Comparison of ENCODE assay signal across 8 cellular contexts in the genomic region with DNA sequence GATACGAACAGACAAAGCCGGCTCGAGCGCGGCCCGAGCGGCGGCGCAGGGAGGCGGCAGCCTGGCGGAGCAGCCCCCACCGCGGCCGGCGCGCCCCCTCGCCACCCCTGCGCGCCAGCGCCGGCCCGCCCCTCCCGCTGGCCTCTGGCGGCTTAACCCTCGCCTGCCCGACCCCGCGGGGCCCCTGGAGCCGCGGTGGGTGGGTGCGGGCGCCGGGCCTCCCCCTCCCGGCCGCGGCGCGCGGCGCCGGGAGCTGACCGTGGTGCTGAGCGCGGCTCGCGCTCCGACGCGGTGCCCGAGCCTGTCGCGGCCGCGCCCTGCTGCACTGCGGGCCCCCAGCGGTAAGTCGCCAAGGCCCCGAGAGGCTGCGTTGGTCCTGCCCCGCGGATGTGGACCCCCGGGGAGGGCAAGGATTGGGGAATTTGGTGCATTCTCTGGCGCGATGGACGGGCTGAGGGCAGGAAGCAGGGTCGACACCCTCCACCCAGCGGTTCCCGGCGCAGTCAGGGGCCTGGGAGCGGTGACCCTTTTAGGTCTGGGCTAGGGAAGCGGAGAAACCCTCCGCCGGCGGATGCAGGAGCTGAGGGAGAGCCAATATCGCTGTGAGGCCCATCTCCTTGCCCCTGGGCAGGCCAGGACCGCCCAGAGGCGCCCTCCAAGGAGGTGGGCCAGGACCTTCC. TPM values are rescaled to one million over a fixed set of nuclear protein-coding genes. Genes with fewer than 3 reads are reported as not detected.
DNase-seq lines count a peak whose midpoint lies in the region; ATAC-seq and TF ChIP-seq lines count a peak whose summit lies in the region.
"Had no signal": no experiment of that assay in that cellular context is flagged by ENCODE, and none has a peak within 500 bp of the region (broad histone marks: within the 10 kb centered on the region; RNA-seq: fewer than 3 reads in every experiment).

No MANE protein-coding gene starts in this region.

- peak in 3 of 7 experiments; percentile 8 to 32 (median 24) for TF ChIP-seq CTCF in body of pancreas (IDR thresholded peaks at IDR 0.05)
- no peak for TF ChIP-seq CTCF in kidney epithelial cell (IDR thresholded peaks at IDR 0.05; ENCODE audit: insufficient read depth, low read length, poor library complexity, severe bottlenecking)
- no peak for TF ChIP-seq CTCF in upper lobe of right lung (IDR thresholded peaks at IDR 0.05)

- H3K27me3 ChIP-seq in body of pancreas = no peaks in the 10 kb centered on the region
- H3K27me3 ChIP-seq in kidney epithelial cell (ENCODE audit: control insufficient read depth, insufficient read depth, low read length) = peaks cover 26% of the 10 kb centered on the region
- H3K27me3 ChIP-seq in upper lobe of right lung = peaks cover 45% of the 10 kb centered on the region
- H3K27me3 ChIP-seq in Karpas-422 (ENCODE audit: low read length) = no peaks in the 10 kb centered on the region

- no peak overlapping the region for H2AFZ ChIP-seq in Karpas-422 (ENCODE audit: low read length)

- intact Hi-C loops in body of pancreas (cut with DNase I) (no loop called here), upper lobe of right lung (cut with DNase I) (no loop called here)

- peak overlapping the region in 1 of 2 donors; percentile 63 for H3K4me3 ChIP-seq in body of pancreas
- H3K4me3 ChIP-seq in kidney epithelial cell (ENCODE audit: low read depth, low read length) = peak overlapping the region; percentile 29
- no peak overlapping the region for H3K4me3 ChIP-seq in upper lobe of right lung
- no peak overlapping the region for H3K4me3 ChIP-seq in Karpas-422 (ENCODE audit: low read length)

- H3K27ac ChIP-seq in body of pancreas (peak overlapping the region in 1 of 4 donors; percentile 36), upper lobe of right lung (no peak overlapping the region), Karpas-422 (ENCODE audit: low read length) (no peak overlapping the region)

- no peak overlapping the region for H3K9ac ChIP-seq in Karpas-422 (ENCODE audit: low read length)

- H3K4me1 ChIP-seq in body of pancreas = peaks cover 29% of the 10 kb centered on the region
- no peaks in the 10 kb centered on the region for H3K4me1 ChIP-seq in upper lobe of right lung
- H3K4me1 ChIP-seq in Karpas-422 (ENCODE audit: low read length) = no peaks in the 10 kb centered on the region

- no peaks in the 10 kb centered on the region for H3K36me3 ChIP-seq in body of pancreas (replicated peaks in 1 of 2; ENCODE audit: insufficient read depth in 1 of 2, low read depth in 2 of 2)
- H3K36me3 ChIP-seq in kidney epithelial cell (ENCODE audit: control insufficient read depth, insufficient read depth, low read length) = no peaks in the 10 kb centered on the region
- no peaks in the 10 kb centered on the region for H3K36me3 ChIP-seq in upper lobe of right lung
- H3K36me3 ChIP-seq in Karpas-422 (ENCODE audit: insufficient read depth, low read length) = no peaks in the 10 kb centered on the region

- ATAC-seq in GM18867 (IDR thresholded peaks at IDR 0.05; ENCODE audit: unreplicated experiment) = peak; percentile 51
- peak; percentile 73 for ATAC-seq in body of pancreas
- peak; percentile 82 for ATAC-seq in upper lobe of right lung

- 5 to 17% methylated on average over 9 to 39 of the region's 77 CpGs for WGBS in body of pancreas, 2 donors

- TF ChIP-seq POLR2A in body of pancreas (IDR thresholded peaks at IDR 0.05) = no peak

- no peaks in the 10 kb centered on the region for H3K9me2 ChIP-seq in Karpas-422 (replicated peaks; ENCODE audit: insufficient read depth, low read length)

- H3K4me2 ChIP-seq in Karpas-422 (ENCODE audit: low read depth, low read length, poor library complexity, severe bottlenecking) = no peak overlapping the region

- no peaks in the 10 kb centered on the region for H3K79me2 ChIP-seq in Karpas-422 (ENCODE audit: low read length)

- H4K20me1 ChIP-seq in Karpas-422 (ENCODE audit: insufficient read depth, low read depth, low read length) = no peaks in the 10 kb centered on the region

- H3K9me3 ChIP-seq in body of pancreas = no peaks in the 10 kb centered on the region
- H3K9me3 ChIP-seq in upper lobe of right lung = no peaks in the 10 kb centered on the region
- H3K9me3 ChIP-seq in Karpas-422 (ENCODE audit: low read length) = no peaks in the 10 kb centered on the region

- DNase-seq in HuH-7.5 (ENCODE audit: low spot score) = peak; percentile 55
- peak in 2 of 4 donors; percentile 28 to 49 for DNase-seq in body of pancreas
- no peak for DNase-seq in kidney epithelial cell (ENCODE audit: low read depth)
- no peak for DNase-seq in upper lobe of right lung
- DNase-seq in SHP77 treated with DMSO at 0.1 percent for 48 hours (lab: John Stamatoyannopoulos, UW) = no peak
- DNase-seq in Karpas-422 = no peak

RNA-seq across cellular contexts. Expression of gene AMER3, which starts 0.8 kb away (rescaled TPM):
- total RNA-seq in body of pancreas = under 1 TPM; 0.33 to 0.78 TPM
- total RNA-seq in kidney epithelial cell = not detected in 2 replicates
- not detected for total RNA-seq in upper lobe of right lung
- not detected in 2 replicates for total RNA-seq in Karpas-422 (2014; rRNA removed; shearing (Covaris generic); ENCODE audit: low replicate concordance)
- total RNA-seq: LHCN-M2 had no signal

RNA-seq across cellular contexts. Expression of gene GPR148, which starts 27.3 kb away (rescaled TPM):
- total RNA-seq in body of pancreas (not detected), kidney epithelial cell (not detected in 2 replicates), upper lobe of right lung (not detected)
- total RNA-seq in Karpas-422 (2014; rRNA removed; shearing (Covaris generic); ENCODE audit: low replicate concordance) = not detected in 2 replicates
- total RNA-seq: LHCN-M2 had no signal
